ENCODE assay signal across 15 cellular contexts in genomic region chr7:17206354-17206905, GRCh38.
A peak's percentile ranks its signal among the peaks of the same experiment; 100 is the strongest.
DNase-seq lines count a peak whose midpoint lies in the region; ATAC-seq and TF ChIP-seq lines count a peak whose summit lies in the region.
"Had no signal": no experiment of that assay in that cellular context is flagged by ENCODE, and none has a peak within 500 bp of the region (broad histone marks: within the 10 kb centered on the region; RNA-seq: fewer than 3 reads in every experiment).

No MANE protein-coding gene starts in this region.

- no peaks in the 10 kb centered on the region for H3K27me3 Mint-ChIP-seq in central memory CD8-positive, alpha-beta T cell
- no peaks in the 10 kb centered on the region for H3K27me3 Mint-ChIP-seq in type B pancreatic cell
- H3K27me3 Mint-ChIP-seq: CD4-positive, alpha-beta memory T cell; dendritic cell treated with granulocyte-macrophage colony-stimulating factor and Interleukin-4, amounts not matched to agents 40 ng/mL and 50 ng/mL, for 4 days had no signal

- no peaks in the 10 kb centered on the region for H3K4me1 Mint-ChIP-seq in central memory CD8-positive, alpha-beta T cell
- no peaks in the 10 kb centered on the region for H3K4me1 Mint-ChIP-seq in type B pancreatic cell (ENCODE audit: unreplicated experiment)

- no peaks in the 10 kb centered on the region for H3K36me3 Mint-ChIP-seq in central memory CD8-positive, alpha-beta T cell (ENCODE audit: insufficient read depth)
- no peaks in the 10 kb centered on the region for H3K36me3 Mint-ChIP-seq in type B pancreatic cell
- H3K36me3 Mint-ChIP-seq: CD4-positive, alpha-beta memory T cell had no signal

- peak; percentile 39 for DNase-seq in SIG-M5 treated with dmso at 0.1 percent for 504 hours (lab: John Stamatoyannopoulos, UW; ENCODE audit: unreplicated experiment)
- no peak for DNase-seq in SIG-M5 (lab: John Stamatoyannopoulos, UW)
- peak; percentile 40 for DNase-seq in NCI-H345 (lab: John Stamatoyannopoulos, UW)
- DNase-seq in central memory CD8-positive, alpha-beta T cell (ENCODE audit: low spot score in 2 of 2) = no peak
- no peak for DNase-seq in type B pancreatic cell (ENCODE audit: extremely low spot score, unreplicated experiment)
- no peak for DNase-seq in T-helper 9 cell
- DNase-seq in SHP77 treated with DMSO at 0.1 percent for 48 hours (lab: John Stamatoyannopoulos, UW) = no peak
- no peak for DNase-seq in hippocampal formation (lab: John Stamatoyannopoulos, UW)
- DNase-seq: activated T-cell treated with anti-CD3 and anti-CD28 coated beads, Interleukin-2, amount 50 U/mL, for 48 hours; amniotic stem cell; CD4-positive, alpha-beta memory T cell; midbrain; NCI-H2107 had no signal

- H3K27ac Mint-ChIP-seq in central memory CD8-positive, alpha-beta T cell (ENCODE audit: low read depth) = no peak overlapping the region
- H3K27ac Mint-ChIP-seq in type B pancreatic cell = peak overlapping the region; percentile 10
- H3K27ac Mint-ChIP-seq: dendritic cell treated with granulocyte-macrophage colony-stimulating factor and Interleukin-4, amounts not matched to agents 40 ng/mL and 50 ng/mL, for 4 days; T-helper 1 cell treated with Interleukin-12 subunit alpha and Interleukin-12 subunit beta and Interleukin-4 antibody, amounts not matched to agents 30 μg/mL and 1 μg/mL, for 36 hours had no signal

- no peaks in the 10 kb centered on the region for H3K9me3 Mint-ChIP-seq in central memory CD8-positive, alpha-beta T cell
- no peaks in the 10 kb centered on the region for H3K9me3 Mint-ChIP-seq in type B pancreatic cell
- H3K9me3 Mint-ChIP-seq: dendritic cell treated with granulocyte-macrophage colony-stimulating factor and Interleukin-4, amounts not matched to agents 40 ng/mL and 50 ng/mL, for 4 days had no signal

- peak; percentile 19 for ATAC-seq in central memory CD8-positive, alpha-beta T cell (replicated peaks; ENCODE audit: extremely low read depth, poor library complexity, severe bottlenecking)

- no peak overlapping the region for H3K4me3 Mint-ChIP-seq in central memory CD8-positive, alpha-beta T cell
- no peak overlapping the region for H3K4me3 Mint-ChIP-seq in type B pancreatic cell
- H3K4me3 Mint-ChIP-seq: CD4-positive, alpha-beta memory T cell; dendritic cell treated with granulocyte-macrophage colony-stimulating factor and Interleukin-4, amounts not matched to agents 40 ng/mL and 50 ng/mL, for 4 days; T-helper 1 cell treated with Interleukin-12 subunit alpha and Interleukin-12 subunit beta and Interleukin-4 antibody, amounts not matched to agents 30 μg/mL and 1 μg/mL, for 36 hours had no signal

- TF ChIP-seq CTCF in type B pancreatic cell (conservative IDR thresholded peaks at IDR 0.05) = no peak

Comparison
In these comparisons a context has a peak if more than half of its experiments do, and no peak if none do; other contexts are left out.
1. DNase-seq: peak in SIG-M5 treated with dmso at 0.1 percent for 504 hours (single experiment) and NCI-H345 (single experiment); none in SIG-M5 (single experiment), central memory CD8-positive, alpha-beta T cell (0 of 2), type B pancreatic cell (single experiment), T-helper 9 cell (single experiment), SHP77 treated with DMSO at 0.1 percent for 48 hours (single experiment) and hippocampal formation (0 of 2).